ENCODE assay signal across 16 cellular contexts in the genomic region with DNA sequence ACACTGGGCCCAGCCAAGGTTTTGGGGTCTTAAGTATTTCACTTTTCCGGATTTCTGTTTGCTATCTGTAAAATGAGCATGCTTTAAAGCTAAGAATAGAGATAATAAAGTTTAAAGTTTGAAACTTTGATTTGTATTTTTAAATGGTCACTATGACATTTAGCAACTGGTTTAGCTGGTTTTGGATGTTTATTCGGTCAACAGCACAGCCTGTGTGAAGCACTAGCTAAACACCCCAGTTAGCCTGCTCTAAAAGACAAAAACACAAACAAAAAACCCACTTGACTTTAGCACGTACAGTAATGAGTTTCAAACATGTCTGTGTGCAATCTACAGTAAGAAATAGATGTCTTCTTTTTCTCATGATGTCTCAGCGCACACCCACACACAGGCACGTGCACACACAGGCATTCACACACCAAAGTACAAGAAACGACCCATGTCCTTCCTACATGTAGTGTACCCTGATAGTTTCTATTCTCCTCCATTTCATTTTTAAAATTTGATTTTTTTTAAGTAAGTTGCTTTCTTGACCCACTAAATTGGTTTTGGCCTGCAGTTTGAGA. TPM values are rescaled to one million over a fixed set of nuclear protein-coding genes. Genes with fewer than 3 reads are reported as not detected.
DNase-seq lines count a peak whose midpoint lies in the region; ATAC-seq, FAIRE-seq and TF ChIP-seq lines count a peak whose summit lies in the region.
"Had no signal": no experiment of that assay in that cellular context is flagged by ENCODE, and none has a peak within 500 bp of the region (broad histone marks: within the 10 kb centered on the region; RNA-seq: fewer than 3 reads in every experiment).

No MANE protein-coding gene starts in this region.

- FAIRE-seq in K562 (lab: Jason Lieb, UNC), result no peak
- FAIRE-seq: endothelial cell of umbilical vein had no signal

- TF ChIP-seq RAD21 in IMR-90 (IDR thresholded peaks at IDR 0.05; ENCODE audit: low read length) (no peak), K562 (CRISPR knock-in tag; conservative IDR thresholded peaks at IDR 0.05 in 1 of 2, IDR thresholded peaks at IDR 0.05 in 1 of 2) (no peak)

- peak overlapping the region; percentile 27 for H2BK20ac ChIP-seq in IMR-90 (ENCODE audit: low read depth, low read length)

- H3K4me2 ChIP-seq in IMR-90 (ENCODE audit: low read depth, low read length) (no peak overlapping the region), K562 (ENCODE audit: insufficient read depth, low read length) (no peak overlapping the region)

- intact Hi-C loops in IMR-90 (cut with micrococcal nuclease) (loop anchor here (2.0 to 10.0 kb wide), 4 partner anchors 157 to 1025 kb away; no protein-coding TSS in a partner anchor), K562 (cut with micrococcal nuclease) (loop anchor here (5.0 kb wide), 5 partner anchors 83 to 878 kb away; a partner anchor contains a TSS)

- no peak overlapping the region for H3K23ac ChIP-seq in IMR-90 (ENCODE audit: low read depth, low read length)

- H4K20me1 ChIP-seq in IMR-90 (ENCODE audit: insufficient read depth, low read length) (no peaks in the 10 kb centered on the region), K562 (replicated peaks; ENCODE audit: control insufficient read depth, insufficient read depth, low read length) (no peaks in the 10 kb centered on the region)

- in situ Hi-C loops in IMR-90 (cut with MboI; ENCODE audit: low sequenced_read_pairs), result loop anchor here (5.0 to 10.0 kb wide), 2 partner anchors 155 to 468 kb away; no protein-coding TSS in a partner anchor
- in situ Hi-C loops in K562 (cut with MboI), result loop anchor here (5.0 kb wide), 1 partner anchor 463 kb away; no protein-coding TSS in a partner anchor

- H3K27me3 ChIP-seq in IMR-90 (ENCODE audit: control insufficient read depth, insufficient read depth, low read length) (no peaks in the 10 kb centered on the region), K562 (ENCODE audit: control insufficient read depth in 2 of 2, insufficient read depth in 2 of 2, low read length in 2 of 2) (peaks cover 0 to 19% of the 10 kb centered on the region in 2 experiments)
- H3K27me3 ChIP-seq: heart left ventricle, right lobe of liver had no signal

- peak overlapping the region; percentile 64 for H2BK120ac ChIP-seq in IMR-90 (ENCODE audit: low read depth, low read length)

- H3K4ac ChIP-seq in IMR-90 (ENCODE audit: low read depth, low read length), result peak overlapping the region; percentile 62

- peak overlapping the region; percentile 59 for H2AK5ac ChIP-seq in IMR-90 (ENCODE audit: low read depth, low read length)

- 0 out of 2 replicates have a peak overlapping the region, but pooled peaks have one; percentile 76 for H3K18ac ChIP-seq in IMR-90 (ENCODE audit: low read depth, low read length)

- H3K9me1 ChIP-seq in IMR-90 (ENCODE audit: insufficient read depth, low read length), result peaks cover 10% of the 10 kb centered on the region
- H3K9me1 ChIP-seq in K562 (ENCODE audit: control insufficient read depth, insufficient read depth, low read length), result no peaks in the 10 kb centered on the region

- no peaks in the 10 kb centered on the region for H3K36me3 Mint-ChIP-seq in activated CD4-positive, alpha-beta T cell treated with anti-CD3 and anti-CD28 coated beads, Interleukin-2, amount 10 ng/mL, durations not matched to agents 7 days and 5 days (ENCODE audit: low read depth)

- dilution Hi-C loops in IMR-90 (cut with HindIII; ENCODE audit: low sequenced_read_pairs, unreplicated experiment), result no loop called here

- H3K4me1 Mint-ChIP-seq in activated CD4-positive, alpha-beta T cell treated with anti-CD3 and anti-CD28 coated beads, Interleukin-2, amount 10 ng/mL, durations not matched to agents 7 days and 5 days, result peaks cover 18% of the 10 kb centered on the region

- H3K79me2 ChIP-seq in K562 (ENCODE audit: control insufficient read depth, insufficient read depth, low read length), result no peaks in the 10 kb centered on the region

- H2BK5ac ChIP-seq in IMR-90 (ENCODE audit: low read depth, low read length, poor library complexity, severe bottlenecking), result no peak overlapping the region

- H2AFZ ChIP-seq in IMR-90 (replicated peaks; ENCODE audit: low read length, poor library complexity) (no peak overlapping the region), K562 (ENCODE audit: low read depth, low read length) (no peak overlapping the region)

- ATAC-seq in IMR-90 (ENCODE audit: low read depth) (no peak), K562 (no peak)
- ATAC-seq: heart left ventricle, left cardiac atrium had no signal

- H3K9me3 ChIP-seq in IMR-90 (ENCODE audit: control insufficient read depth, insufficient read depth, low read length) (no peaks in the 10 kb centered on the region), K562 (replicated peaks; ENCODE audit: control insufficient read depth, insufficient read depth, low read depth, low read length) (no peaks in the 10 kb centered on the region)
- H3K9me3 ChIP-seq: heart left ventricle, right lobe of liver had no signal

- no peak overlapping the region for H3K4me3 Mint-ChIP-seq in activated CD4-positive, alpha-beta T cell treated with anti-CD3 and anti-CD28 coated beads, Interleukin-2, amount 10 ng/mL, durations not matched to agents 7 days and 5 days
- H3K4me3 Mint-ChIP-seq: nephron had no signal

- no peaks in the 10 kb centered on the region for H3K9me3 Mint-ChIP-seq in activated CD4-positive, alpha-beta T cell treated with anti-CD3 and anti-CD28 coated beads, Interleukin-2, amount 10 ng/mL, durations not matched to agents 7 days and 5 days
- H3K9me3 Mint-ChIP-seq: nephron had no signal

- no peak for TF ChIP-seq CTCF in IMR-90 (conservative IDR thresholded peaks at IDR 0.05; ENCODE audit: low read depth, low read length)
- no peak for TF ChIP-seq CTCF in K562 (IDR thresholded peaks at IDR 0.05 in 2 of 3, conservative IDR thresholded peaks at IDR 0.05 in 1 of 3; ENCODE audit: insufficient read depth in 2 of 3, low read depth in 1 of 3, low read length in 3 of 3)

- H3K4me1 ChIP-seq in IMR-90 (ENCODE audit: control insufficient read depth, insufficient read depth, low read length) (peaks cover 10% of the 10 kb centered on the region), K562 (replicated peaks in 1 of 2; ENCODE audit: control insufficient read depth in 2 of 2, insufficient read depth in 2 of 2, low read length in 2 of 2) (no peaks in the 10 kb centered on the region)

- peak; percentile 65 for DNase-seq in activated CD4-positive, alpha-beta T cell treated with anti-CD3 and anti-CD28 coated beads for 48 hours
- DNase-seq in activated CD4-positive, alpha-beta T cell treated with anti-CD3 and anti-CD28 coated beads, Interleukin-2, amount 10 ng/mL, durations not matched to agents 7 days and 5 days, result no peak
- no peak for DNase-seq in IMR-90
- no peak for DNase-seq in K562 (ENCODE audit: extremely low read depth in 1 of 4, low spot score in 3 of 4)
- peak in 2 of 3 donors; percentile 21 to 36 for DNase-seq in stimulated activated CD4-positive, alpha-beta T cell treated with anti-CD3 and anti-CD28 coated beads, TNF-alpha, amount 100 ng/mL, for 48 hours (ENCODE audit: low read depth in 3 of 3)
- no peak for DNase-seq in KG1 (lab: John Stamatoyannopoulos, UW)
- DNase-seq in retina, result no peak
- no peak for DNase-seq in COR-L47 (lab: John Stamatoyannopoulos, UW)
- DNase-seq: DMS 273 treated with DMSO at 0.1 percent for 48 hours, heart left ventricle, left cardiac atrium, right lobe of liver, RPMI8226, T-helper 9 cell had no signal

- BruUV-seq in IMR-90 (replicated peaks; lab: Mats Ljungman, UMichigan), result no TSS peak
- no TSS peak for BruUV-seq in K562 (replicated peaks; lab: Mats Ljungman, UMichigan)

- H3K27me3 Mint-ChIP-seq in activated CD4-positive, alpha-beta T cell treated with anti-CD3 and anti-CD28 coated beads, Interleukin-2, amount 10 ng/mL, durations not matched to agents 7 days and 5 days, result peaks cover 6% of the 10 kb centered on the region

- H3K79me1 ChIP-seq in IMR-90 (ENCODE audit: low read depth in 1 of 2, low read length in 2 of 2), result peaks cover 0 to 17% of the 10 kb centered on the region in 2 experiments; a peak in 3 of 4 replicates

- H3K36me3 ChIP-seq in IMR-90 (ENCODE audit: control insufficient read depth, insufficient read depth, low read length) (no peaks in the 10 kb centered on the region), K562 (ENCODE audit: control insufficient read depth, insufficient read depth, low read length) (no peaks in the 10 kb centered on the region)
- H3K36me3 ChIP-seq: heart left ventricle, right lobe of liver had no signal

- TF ChIP-seq POLR2A in IMR-90 (IDR thresholded peaks at IDR 0.05; ENCODE audit: low read depth, low read length) (no peak), K562 (conservative IDR thresholded peaks at IDR 0.05) (no peak)

- H3K27ac ChIP-seq in IMR-90 (ENCODE audit: insufficient read depth, low read length) (no peak overlapping the region), K562 (ENCODE audit: extremely low read depth, low read depth, low read length) (no peak overlapping the region)
- H3K27ac ChIP-seq: heart left ventricle had no signal

- H4K5ac ChIP-seq in IMR-90 (ENCODE audit: low read depth, low read length), result peak overlapping the region; percentile 15; the same call in 1 of the 2 replicates

- peak overlapping the region; percentile 72; the same call in 2 of the 3 replicates for H2BK15ac ChIP-seq in IMR-90 (ENCODE audit: low read depth, low read length)

- TF ChIP-seq EP300 in K562 (IDR thresholded peaks at IDR 0.05; ENCODE audit: low read length), result no peak

- POLR2A ChIA-PET in activated CD4-positive, alpha-beta T cell treated with anti-CD3 and anti-CD28 coated beads, Interleukin-2, amount 10 ng/mL, durations not matched to agents 7 days and 5 days (lab: Charles Lee), result no interaction called here
- POLR2A ChIA-PET in IMR-90 (lab: Charles Lee; ENCODE audit: unreplicated experiment) (no interaction called here), K562 (lab: Yijun Ruan, JAX) (interaction anchor here (0.7 kb wide), 1 partner anchor 732 kb away, joined by 3 read pairs; no protein-coding TSS in a partner anchor)

- no peak overlapping the region for H2AK9ac ChIP-seq in IMR-90 (replicated peaks; ENCODE audit: low read depth, low read length, poor library complexity)

- CTCF ChIA-PET in activated CD4-positive, alpha-beta T cell treated with anti-CD3 and anti-CD28 coated beads, Interleukin-2, amount 10 ng/mL, durations not matched to agents 7 days and 5 days (lab: Charles Lee), result interaction anchor here (0.5 to 5.5 kb wide), 3 partner anchors 89 to 1075 kb away, joined by 3 to 36 read pairs (median 6); no protein-coding TSS in a partner anchor
- CTCF ChIA-PET in IMR-90 (lab: Yijun Ruan, JAX) (interaction anchor here (0.5 to 1.3 kb wide), 3 partner anchors 369 to 463 kb away, joined by 3 to 6 read pairs (median 3); no protein-coding TSS in a partner anchor), K562 (lab: Yijun Ruan, JAX; ENCODE audit: low intra/inter-chr PET ratio) (interaction anchor here (0.7 kb wide), 1 partner anchor 804 kb away, joined by 7 read pairs; no protein-coding TSS in a partner anchor)

- no peak overlapping the region for H3K27ac Mint-ChIP-seq in activated CD4-positive, alpha-beta T cell treated with anti-CD3 and anti-CD28 coated beads, Interleukin-2, amount 10 ng/mL, durations not matched to agents 7 days and 5 days
- H3K27ac Mint-ChIP-seq: nephron had no signal

- H3K56ac ChIP-seq in IMR-90 (ENCODE audit: extremely low read depth, insufficient read depth, low read length), result no peak overlapping the region

- H4K8ac ChIP-seq in IMR-90 (ENCODE audit: low read depth in 2 of 2, low read length in 2 of 2), result no peak overlapping the region

- H3K9ac ChIP-seq in IMR-90 (ENCODE audit: low read depth, low read length) (no peak overlapping the region), K562 (ENCODE audit: insufficient read depth in 1 of 2, low read depth in 2 of 2, low read length in 2 of 2) (no peak overlapping the region)

- H3K4me3 ChIP-seq in IMR-90 (ENCODE audit: insufficient read depth, low read depth, low read length), result no peak overlapping the region
- no peak overlapping the region for H3K4me3 ChIP-seq in K562
- H3K4me3 ChIP-seq: heart left ventricle, right lobe of liver had no signal

- H3K14ac ChIP-seq in IMR-90 (replicated peaks; ENCODE audit: low read depth, low read length), result 0 out of 2 replicates have a peak overlapping the region, but pooled peaks have one; percentile 4

- peak overlapping the region; percentile 19; the same call in 1 of the 2 replicates for H4K91ac ChIP-seq in IMR-90 (ENCODE audit: insufficient read depth, low read depth, low read length)

- 83% methylated on average over 1 of the region's 6 CpGs; no CpG with 5 or more reads in 1 of the 2 experiments for WGBS in IMR-90 (ENCODE audit: extremely low coverage in 2 of 2, insufficient read length in 1 of 2), 2 experiments
- 3% methylated on average over 6 of the region's 6 CpGs for WGBS in K562 (ENCODE audit: insufficient coverage, low coverage, missing lambda C conversion rate)

RNA-seq across cellular contexts. Expression of a gene that starts 29.4 kb away (rescaled TPM):
- total RNA-seq in activated CD4-positive, alpha-beta T cell treated with anti-CD3 and anti-CD28 coated beads, Interleukin-2, amount 10 ng/mL, durations not matched to agents 7 days and 5 days, result not detected
- total RNA-seq in IMR-90 (2012; rRNA removed) (0.54 and 0.56 TPM in 2 replicates), K562 (2014; rRNA removed) (0.05 TPM in 1 of 2 replicates, not detected in the other), K562 (2014; rRNA removed; fragmentation: Illumina TruSeq; extraction: Trizol) (not detected in 2 replicates), K562 (2015; rRNA removed; fragmentation: Illumina TruSeq; extraction: Trizol) (0.07 TPM in 1 of 2 replicates, not detected in the other), K562 (2021) (not detected in 2 replicates)
- polyA plus RNA-seq in IMR-90 (2012; rRNA removed) (0.15 and 0.17 TPM in 2 replicates), K562 (2011; rRNA removed) (0.03 TPM in 2 replicates), K562 (2014; fragmentation: Illumina TruSeq; extraction: Trizol) (not detected in 2 replicates), K562 (2014; fragmentation: Nextera tagmentation; extraction: Ambion mirVana) (not detected), K562 (2014; rRNA removed) (0.04 TPM in 1 of 2 replicates, not detected in the other)
- polyA plus RNA-seq in IMR-90 (2012; cell fraction: cytosol; rRNA removed), result 0.01 and 0.05 TPM in 2 replicates
- 0.41 and 2.7 TPM in 2 replicates for polyA plus RNA-seq in IMR-90 (2012; cell fraction: nucleus; rRNA removed; ENCODE audit: low replicate concordance)
- not detected in 2 replicates for total RNA-seq in K562 (2011; cell fraction: chromatin; rRNA removed; ENCODE audit: low replicate concordance)
- not detected in 2 replicates for total RNA-seq in K562 (2011; cell fraction: nucleolus; rRNA removed)
- not detected in 2 replicates for total RNA-seq in K562 (2011; cell fraction: nucleoplasm; rRNA removed)
- not detected in 2 replicates for polyA plus RNA-seq in K562 (2011; cell fraction: cytosol; rRNA removed)
- polyA plus RNA-seq in K562 (2011; cell fraction: nucleus; rRNA removed), result 0.01 TPM in 1 of 2 replicates, not detected in the other
- 0.04 TPM in 1 of 2 replicates, not detected in the other for polyA plus RNA-seq in K562 (2012)
- not detected in 2 replicates for polyA minus RNA-seq in K562 (2011; rRNA and poly(A)+ RNA removed)
- 1.3 TPM in 1 of 2 replicates, not detected in the other for polyA minus RNA-seq in K562 (2011; cell fraction: cytosol; rRNA and poly(A)+ RNA removed)
- not detected in 2 replicates for polyA minus RNA-seq in K562 (2011; cell fraction: nucleus; rRNA and poly(A)+ RNA removed)
- total RNA-seq: endothelial cell of umbilical vein had no signal
- polyA plus RNA-seq: endothelial cell of umbilical vein had no signal

Comparison
In these comparisons a context has a peak if more than half of its experiments do, and no peak if none do; other contexts are left out.
1. DNase-seq: peak in activated CD4-positive, alpha-beta T cell treated with anti-CD3 and anti-CD28 coated beads for 48 hours (single experiment) and stimulated activated CD4-positive, alpha-beta T cell treated with anti-CD3 and anti-CD28 coated beads, TNF-alpha, amount 100 ng/mL, for 48 hours (2 of 3); none in activated CD4-positive, alpha-beta T cell treated with anti-CD3 and anti-CD28 coated beads, Interleukin-2, amount 10 ng/mL, durations not matched to agents 7 days and 5 days (single experiment), IMR-90 (single experiment), K562 (0 of 4), KG1 (single experiment), retina (single experiment) and COR-L47 (single experiment).